ENCODE assay signal across 17 cellular contexts in the genomic region with DNA sequence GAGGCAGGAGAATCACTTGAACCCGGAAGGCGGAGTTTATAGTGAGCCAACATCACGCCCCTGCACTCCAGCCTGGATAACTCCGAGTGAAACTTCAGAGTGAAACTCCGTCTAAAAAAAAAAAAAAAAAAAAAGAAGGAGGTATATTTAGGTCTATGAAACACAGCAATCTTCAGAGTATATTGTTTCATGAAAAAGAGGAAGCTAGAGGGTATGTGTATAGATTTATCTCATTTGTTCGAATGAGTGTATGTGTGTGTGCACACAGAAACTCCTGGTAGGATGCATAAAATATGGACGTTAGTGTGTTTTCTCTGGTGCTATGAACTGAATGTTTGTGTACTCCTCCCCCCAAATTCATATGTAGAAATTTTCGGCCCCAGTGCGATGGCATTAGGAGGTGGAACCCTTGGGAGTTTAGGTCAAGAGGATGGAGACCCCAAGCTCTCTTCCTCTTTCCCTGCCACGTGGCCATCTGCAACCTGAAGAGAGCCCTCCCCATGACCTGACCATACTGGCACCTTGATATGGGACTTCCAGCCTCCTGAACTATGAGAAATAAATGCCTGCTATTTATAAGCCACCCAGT.
DNase-seq lines count a peak whose midpoint lies in the region; ATAC-seq and TF ChIP-seq lines count a peak whose summit lies in the region.
"Had no signal": no experiment of that assay in that cellular context is flagged by ENCODE, and none has a peak within 500 bp of the region (broad histone marks: within the 10 kb centered on the region; RNA-seq: fewer than 3 reads in every experiment).

No MANE protein-coding gene starts in this region.

- H3K9ac ChIP-seq in BLaER1: no peak overlapping the region
- H3K9ac ChIP-seq: neural progenitor cell had no signal

- no peaks in the 10 kb centered on the region for H3K9me3 Mint-ChIP-seq in activated B cell treated with CpG ODN at 0.5 μM for 24 hours
- no peaks in the 10 kb centered on the region for H3K9me3 Mint-ChIP-seq in activated CD4-positive, alpha-beta memory T cell treated with anti-CD3 and anti-CD28 coated beads for 36 hours
- H3K9me3 Mint-ChIP-seq: activated T-helper 2 cell treated with anti-CD3 and anti-CD28 coated beads, Interferon-gamma antibody, Interleukin-2, Interleukin-4, amounts not matched to agents 10 μg/mL and 5 μg/mL and 100 μg/mL, durations not matched to agents 14 hours and 24 hours and 36 hours; neural progenitor cell had no signal

- H3K9me3 ChIP-seq in BLaER1 (peaks cover 9% of the 10 kb centered on the region; the same call in 1 of the 2 replicates), uterus (no peaks in the 10 kb centered on the region)
- H3K9me3 ChIP-seq: adrenal gland had no signal

- in situ Hi-C loops in GM18951 (cut with MboI; ENCODE audit: low sequenced_read_pairs, unreplicated experiment): loop anchor here (10.0 kb wide), 1 partner anchor 97 kb away; the partner anchor contains the start of gene KLF13

- peak overlapping the region; percentile 98 for H3K27ac Mint-ChIP-seq in activated B cell treated with CpG ODN at 0.5 μM for 24 hours
- no peak overlapping the region for H3K27ac Mint-ChIP-seq in activated CD4-positive, alpha-beta memory T cell treated with anti-CD3 and anti-CD28 coated beads for 36 hours
- H3K27ac Mint-ChIP-seq: activated T-helper 2 cell treated with anti-CD3 and anti-CD28 coated beads, Interferon-gamma antibody, Interleukin-2, Interleukin-4, amounts not matched to agents 10 μg/mL and 5 μg/mL and 100 μg/mL, durations not matched to agents 14 hours and 24 hours and 36 hours; neural progenitor cell had no signal

- peaks cover 19% of the 10 kb centered on the region for H3K36me3 Mint-ChIP-seq in activated B cell treated with CpG ODN at 0.5 μM for 24 hours (ENCODE audit: low read depth)
- H3K36me3 Mint-ChIP-seq in activated CD4-positive, alpha-beta memory T cell treated with anti-CD3 and anti-CD28 coated beads for 36 hours: no peaks in the 10 kb centered on the region
- H3K36me3 Mint-ChIP-seq: neural progenitor cell had no signal

- intact Hi-C loops in activated B cell treated with CpG ODN at 0.5 μM for 24 hours (cut with micrococcal nuclease) (loop anchor here (1.0 kb wide), 1 partner anchor 12 kb away; no protein-coding TSS in a partner anchor), uterus (cut with DNase I; ENCODE audit: low total_unique reads) (no loop called here)
- intact Hi-C loops in activated CD4-positive, alpha-beta memory T cell treated with anti-CD3 and anti-CD28 coated beads for 36 hours (cut with micrococcal nuclease): loop anchor here (2.0 kb wide), 1 partner anchor 15 kb away; no protein-coding TSS in a partner anchor

- peak; percentile 32 for TF ChIP-seq POLR2A in GM18951 (IDR thresholded peaks at IDR 0.05; ENCODE audit: extremely low read depth, insufficient read depth, insufficient read length)
- no peak for TF ChIP-seq POLR2A in uterus (IDR thresholded peaks at IDR 0.05)

- DNase-seq in NOMO-1 treated with dmso at 0.1 percent for 144 hours (lab: John Stamatoyannopoulos, UW; ENCODE audit: unreplicated experiment) (peak; percentile 40), activated B cell treated with CpG ODN at 0.5 μM for 24 hours (no peak), uterus (no peak), D341Med (ENCODE audit: low spot score) (no peak), hippocampal formation (lab: John Stamatoyannopoulos, UW) (no peak)
- DNase-seq in activated CD4-positive, alpha-beta memory T cell treated with anti-CD3 and anti-CD28 coated beads for 36 hours: no peak
- DNase-seq: activated CD8-positive, alpha-beta memory T cell treated with anti-CD3 and anti-CD28 coated beads for 24 hours; adrenal gland; COR-L47; kidney; NCI-H1436; NCI-H226 had no signal

- POLR2A ChIA-PET in activated B cell treated with CpG ODN at 0.5 μM for 24 hours (lab: Charles Lee): interaction anchor here (0.6 to 7.7 kb wide), 23 partner anchors 9 to 1653 kb away, joined by 3 to 380 read pairs (median 5); partner anchors contain the start of genes FAN1 and KLF13
- POLR2A ChIA-PET in activated CD4-positive, alpha-beta memory T cell treated with anti-CD3 and anti-CD28 coated beads for 36 hours (lab: Charles Lee): no interaction called here

- peaks cover 83% of the 10 kb centered on the region for H3K4me1 ChIP-seq in BLaER1
- peaks cover 0 to 9% of the 10 kb centered on the region in 2 donors for H3K4me1 ChIP-seq in uterus

- CTCF ChIA-PET in activated B cell treated with CpG ODN at 0.5 μM for 24 hours (lab: Charles Lee): interaction anchor here (0.7 to 4.3 kb wide), 6 partner anchors 14 to 262 kb away, joined by 3 to 25 read pairs (median 4); no protein-coding TSS in a partner anchor
- CTCF ChIA-PET in activated CD4-positive, alpha-beta memory T cell treated with anti-CD3 and anti-CD28 coated beads for 36 hours (lab: Charles Lee): no interaction called here

- no peak for TF ChIP-seq CTCF in activated B cell treated with CpG ODN at 0.5 μM for 24 hours (IDR thresholded peaks at IDR 0.05)
- TF ChIP-seq CTCF in uterus (IDR thresholded peaks at IDR 0.05): no peak

- no peaks in the 10 kb centered on the region for H3K27me3 Mint-ChIP-seq in activated B cell treated with CpG ODN at 0.5 μM for 24 hours
- H3K27me3 Mint-ChIP-seq in activated CD4-positive, alpha-beta memory T cell treated with anti-CD3 and anti-CD28 coated beads for 36 hours: no peaks in the 10 kb centered on the region

- H3K36me3 ChIP-seq in BLaER1: no peaks in the 10 kb centered on the region
- no peaks in the 10 kb centered on the region for H3K36me3 ChIP-seq in uterus
- H3K36me3 ChIP-seq: adrenal gland, cardiac muscle cell, neural progenitor cell had no signal

- peak overlapping the region; percentile 85 for H3K4me3 Mint-ChIP-seq in activated B cell treated with CpG ODN at 0.5 μM for 24 hours
- H3K4me3 Mint-ChIP-seq in activated CD4-positive, alpha-beta memory T cell treated with anti-CD3 and anti-CD28 coated beads for 36 hours: no peak overlapping the region
- H3K4me3 Mint-ChIP-seq: neural progenitor cell had no signal

- H3K27ac ChIP-seq in BLaER1 (no peak overlapping the region), uterus (no peak overlapping the region)
- H3K27ac ChIP-seq: adrenal gland, cardiac muscle cell, neural progenitor cell had no signal

- H4K20me1 ChIP-seq in BLaER1: no peaks in the 10 kb centered on the region

- H3K4me3 ChIP-seq in BLaER1 (no peak overlapping the region), uterus (no peak overlapping the region)
- H3K4me3 ChIP-seq: adrenal gland, cardiac muscle cell, neural progenitor cell had no signal

- peak; percentile 8 for ATAC-seq in activated B cell treated with CpG ODN at 0.5 μM for 24 hours (ENCODE audit: low read depth)

- peak overlapping the region; percentile 82 for H3K4me2 ChIP-seq in BLaER1
- H3K4me2 ChIP-seq: neural progenitor cell had no signal

- H3K27me3 ChIP-seq in BLaER1: no peaks in the 10 kb centered on the region
- H3K27me3 ChIP-seq in uterus: no peaks in the 10 kb centered on the region
- H3K27me3 ChIP-seq: adrenal gland, cardiac muscle cell, neural progenitor cell had no signal

- H3K4me1 Mint-ChIP-seq in activated B cell treated with CpG ODN at 0.5 μM for 24 hours: peaks cover 97% of the 10 kb centered on the region
- H3K4me1 Mint-ChIP-seq in activated CD4-positive, alpha-beta memory T cell treated with anti-CD3 and anti-CD28 coated beads for 36 hours (ENCODE audit: low read depth): peaks cover 16% of the 10 kb centered on the region
